Comparison of ENCODE assay signal across 9 cellular contexts in genomic region chr6:56541736-56542366, GRCh38.
DNase-seq lines count a peak whose midpoint lies in the region; ATAC-seq and TF ChIP-seq lines count a peak whose summit lies in the region.
"Had no signal": no experiment of that assay in that cellular context is flagged by ENCODE, and none has a peak within 500 bp of the region (broad histone marks: within the 10 kb centered on the region; RNA-seq: fewer than 3 reads in every experiment).

No MANE protein-coding gene starts in this region.

- no peak overlapping the region for H3K27ac ChIP-seq in CD8-positive, alpha-beta memory T cell (ENCODE audit: low read depth, low read length)
- H3K27ac ChIP-seq in parathyroid adenoma: peak overlapping the region; percentile 91

- peaks cover 0 to 4% of the 10 kb centered on the region in 2 donors for H3K27me3 Mint-ChIP-seq in CD8-positive, alpha-beta memory T cell

- POLR2A ChIA-PET in CD8-positive, alpha-beta memory T cell (lab: Charles Lee): no interaction called here

- H3K9me3 ChIP-seq in CD8-positive, alpha-beta memory T cell (ENCODE audit: low read length): no peaks in the 10 kb centered on the region
- H3K9me3 ChIP-seq in parathyroid adenoma (ENCODE audit: control insufficient read depth, low read length): no peaks in the 10 kb centered on the region

- H3K4me2 ChIP-seq in parathyroid adenoma (ENCODE audit: low read length): peak overlapping the region; percentile 91

- H3K4me1 Mint-ChIP-seq in CD8-positive, alpha-beta memory T cell: no peaks in the 10 kb centered on the region
- H3K4me1 Mint-ChIP-seq: activated B cell treated with CpG ODN at 0.5 μM for 24 hours had no signal

- H3K79me2 ChIP-seq in parathyroid adenoma: no peaks in the 10 kb centered on the region

- TF ChIP-seq CTCF in epithelial cell of esophagus (IDR thresholded peaks at IDR 0.05; ENCODE audit: insufficient read depth, low read depth, low read length, missing control alignments) (no peak), parathyroid adenoma (IDR thresholded peaks at IDR 0.05) (no peak)

- DNase-seq in CD8-positive, alpha-beta memory T cell: no peak
- peak; percentile 68 for DNase-seq in NCI-H526 treated with DMSO at 0.1 percent for 48 hours (lab: John Stamatoyannopoulos, UW)
- DNase-seq in epithelial cell of esophagus (ENCODE audit: low read depth): no peak
- DNase-seq in ureter (ENCODE audit: low spot score): no peak
- DNase-seq in hepatic stellate cell (ENCODE audit: low spot score): no peak

- peak overlapping the region; percentile 5 for H3K9ac ChIP-seq in parathyroid adenoma

- H2AFZ ChIP-seq in parathyroid adenoma: peak overlapping the region; percentile 79

- no peak overlapping the region for H3K4me3 Mint-ChIP-seq in CD8-positive, alpha-beta memory T cell
- H3K4me3 Mint-ChIP-seq: activated B cell treated with CpG ODN at 0.5 μM for 24 hours had no signal

- CTCF ChIA-PET in CD8-positive, alpha-beta memory T cell (lab: Charles Lee): interaction anchor here (0.7 to 1.4 kb wide), 3 partner anchors 11 to 656 kb away, joined by 3 to 4 read pairs (median 4); no protein-coding TSS in a partner anchor

- H3K4me1 ChIP-seq in CD8-positive, alpha-beta memory T cell (ENCODE audit: insufficient read depth, low read length): peaks cover 7% of the 10 kb centered on the region
- peaks cover 14% of the 10 kb centered on the region for H3K4me1 ChIP-seq in parathyroid adenoma

- no peak overlapping the region for H3K27ac Mint-ChIP-seq in CD8-positive, alpha-beta memory T cell
- H3K27ac Mint-ChIP-seq: activated B cell treated with CpG ODN at 0.5 μM for 24 hours had no signal

- no peak for ATAC-seq in HG02763 (IDR thresholded peaks at IDR 0.05; ENCODE audit: unreplicated experiment)
- no peak for ATAC-seq in HG02623 (IDR thresholded peaks at IDR 0.05; ENCODE audit: unreplicated experiment)

- no peaks in the 10 kb centered on the region for H3K36me3 Mint-ChIP-seq in CD8-positive, alpha-beta memory T cell

- H3K4me3 ChIP-seq in CD8-positive, alpha-beta memory T cell (ENCODE audit: low read length): peak overlapping the region; percentile 59
- H3K4me3 ChIP-seq in epithelial cell of esophagus (ENCODE audit: low read length) (peak overlapping the region; percentile 64), parathyroid adenoma (ENCODE audit: low read depth, low read length) (peak overlapping the region; percentile 79)

- H3K9me3 Mint-ChIP-seq in CD8-positive, alpha-beta memory T cell: no peaks in the 10 kb centered on the region
- H3K9me3 Mint-ChIP-seq: activated B cell treated with CpG ODN at 0.5 μM for 24 hours had no signal

- no peaks in the 10 kb centered on the region for H3K27me3 ChIP-seq in CD8-positive, alpha-beta memory T cell (ENCODE audit: insufficient read depth, low read length, poor library complexity, severe bottlenecking)
- no peaks in the 10 kb centered on the region for H3K27me3 ChIP-seq in parathyroid adenoma (ENCODE audit: control insufficient read depth, insufficient read depth, low read length)

- no peaks in the 10 kb centered on the region for H3K36me3 ChIP-seq in CD8-positive, alpha-beta memory T cell (ENCODE audit: insufficient read depth, low read length)
- no peaks in the 10 kb centered on the region for H3K36me3 ChIP-seq in parathyroid adenoma (ENCODE audit: control insufficient read depth, insufficient read depth, low read length)
